Comparison of ENCODE assay signal across 8 cellular contexts in genomic region chr1:118151312-118151937, GRCh38. TPM values are rescaled to one million over a fixed set of nuclear protein-coding genes. Genes with fewer than 3 reads are reported as not detected.
DNase-seq lines count a peak whose midpoint lies in the region; ATAC-seq and TF ChIP-seq lines count a peak whose summit lies in the region.

No MANE protein-coding gene starts in this region.

- POLR2A ChIA-PET in IMR-90 (lab: Charles Lee; ENCODE audit: unreplicated experiment): no interaction called here

- H3K9me3 ChIP-seq in IMR-90 (ENCODE audit: control insufficient read depth, insufficient read depth, low read length) (no peaks in the 10 kb centered on the region), mucosa of descending colon (no peaks in the 10 kb centered on the region)

- H2AK5ac ChIP-seq in IMR-90 (ENCODE audit: low read depth, low read length): no peak overlapping the region

- no peak overlapping the region for H2AK9ac ChIP-seq in IMR-90 (replicated peaks; ENCODE audit: low read depth, low read length, poor library complexity)

- CTCF ChIA-PET in IMR-90 (lab: Yijun Ruan, JAX): interaction anchor here (0.8 to 1.1 kb wide), 2 partner anchors 96 to 348 kb away, joined by 3 to 4 read pairs; no protein-coding TSS in a partner anchor

- no peak for TF ChIP-seq POLR2A in IMR-90 (IDR thresholded peaks at IDR 0.05; ENCODE audit: low read depth, low read length)

- H2AFZ ChIP-seq in IMR-90 (replicated peaks; ENCODE audit: low read length, poor library complexity): no peak overlapping the region

- WGBS in IMR-90 (ENCODE audit: extremely low coverage in 2 of 2, insufficient read length in 1 of 2), 2 experiments: no CpG with 5 or more reads among the region's 6 CpGs

- no peak overlapping the region for H4K8ac ChIP-seq in IMR-90 (ENCODE audit: low read depth in 2 of 2, low read length in 2 of 2)

- no peaks in the 10 kb centered on the region for H4K20me1 ChIP-seq in IMR-90 (ENCODE audit: insufficient read depth, low read length)

- H3K9ac ChIP-seq in IMR-90 (ENCODE audit: low read depth, low read length): no peak overlapping the region

- dilution Hi-C loops in IMR-90 (cut with HindIII; ENCODE audit: low sequenced_read_pairs, unreplicated experiment): no loop called here

- H3K4me3 ChIP-seq in IMR-90 (ENCODE audit: insufficient read depth, low read depth, low read length) (no peak overlapping the region), epithelial cell of proximal tubule (ENCODE audit: low read depth, low read length) (no peak overlapping the region), mucosa of descending colon (no peak overlapping the region)

- peaks cover 3% of the 10 kb centered on the region for H3K4me1 ChIP-seq in IMR-90 (ENCODE audit: control insufficient read depth, insufficient read depth, low read length)
- H3K4me1 ChIP-seq in mucosa of descending colon (ENCODE audit: low read depth): no peaks in the 10 kb centered on the region

- no peak overlapping the region for H3K4ac ChIP-seq in IMR-90 (ENCODE audit: low read depth, low read length)

- TF ChIP-seq RAD21 in IMR-90 (IDR thresholded peaks at IDR 0.05; ENCODE audit: low read length): peak; percentile 72

- H3K18ac ChIP-seq in IMR-90 (ENCODE audit: low read depth, low read length): no peak overlapping the region

- no peak overlapping the region for H2BK15ac ChIP-seq in IMR-90 (ENCODE audit: low read depth, low read length)

- H2BK20ac ChIP-seq in IMR-90 (ENCODE audit: low read depth, low read length): no peak overlapping the region

- peak; percentile 78 for TF ChIP-seq CTCF in IMR-90 (conservative IDR thresholded peaks at IDR 0.05; ENCODE audit: low read depth, low read length)
- TF ChIP-seq CTCF in epithelial cell of proximal tubule (conservative IDR thresholded peaks at IDR 0.05; ENCODE audit: low read depth, low read length): peak; percentile 79
- no peak for TF ChIP-seq CTCF in mucosa of descending colon (IDR thresholded peaks at IDR 0.05)

- DNase-seq in EH (ENCODE audit: low read depth) (peak; percentile 65), IMR-90 (peak; percentile 67), SK-MEL-5 (ENCODE audit: low read depth, low spot score) (peak; percentile 65), epithelial cell of proximal tubule (ENCODE audit: low read depth) (no peak), mucosa of descending colon (peak in 2 of 3 donors; percentile 23 to 76), NCI-H524 treated with DMSO at 0.1 percent for 48 hours (lab: John Stamatoyannopoulos, UW) (no peak)

- BruUV-seq in IMR-90 (replicated peaks; lab: Mats Ljungman, UMichigan): no TSS peak

- no peak overlapping the region for H2BK5ac ChIP-seq in IMR-90 (ENCODE audit: low read depth, low read length, poor library complexity, severe bottlenecking)

- in situ Hi-C loops in IMR-90 (cut with MboI; ENCODE audit: low sequenced_read_pairs): loop anchor here (10.0 to 25.0 kb wide), 3 partner anchors 77 to 1211 kb away; partner anchors contain the start of genes HAO2 and TBX15
- in situ Hi-C loops in SK-MEL-5 (cut with HindIII; ENCODE audit: low pct_unique_long_range_greater_than_20kb, low sequenced_read_pairs): no loop called here

- no peaks in the 10 kb centered on the region for H3K36me3 ChIP-seq in IMR-90 (ENCODE audit: control insufficient read depth, insufficient read depth, low read length)
- no peaks in the 10 kb centered on the region for H3K36me3 ChIP-seq in mucosa of descending colon (ENCODE audit: low read depth)

- no peaks in the 10 kb centered on the region for H3K79me1 ChIP-seq in IMR-90 (ENCODE audit: low read depth in 1 of 2, low read length in 2 of 2)

- H2BK120ac ChIP-seq in IMR-90 (ENCODE audit: low read depth, low read length): no peak overlapping the region

- no peak overlapping the region for H3K14ac ChIP-seq in IMR-90 (replicated peaks; ENCODE audit: low read depth, low read length)

- H3K27ac ChIP-seq in IMR-90 (ENCODE audit: insufficient read depth, low read length): no peak overlapping the region

- ATAC-seq in IMR-90 (ENCODE audit: low read depth): no peak
- no peak for ATAC-seq in mucosa of descending colon
- no peak for ATAC-seq in HG03442 (IDR thresholded peaks at IDR 0.05; ENCODE audit: unreplicated experiment)
- ATAC-seq in HG03097 (IDR thresholded peaks at IDR 0.05; ENCODE audit: low FRiP score, unreplicated experiment): no peak

- H4K91ac ChIP-seq in IMR-90 (ENCODE audit: insufficient read depth, low read depth, low read length): no peak overlapping the region

- no peak overlapping the region for H3K4me2 ChIP-seq in IMR-90 (ENCODE audit: low read depth, low read length)

- H4K5ac ChIP-seq in IMR-90 (ENCODE audit: low read depth, low read length): no peak overlapping the region

- H3K9me1 ChIP-seq in IMR-90 (ENCODE audit: insufficient read depth, low read length): peaks cover 4% of the 10 kb centered on the region

- no peak overlapping the region for H3K23ac ChIP-seq in IMR-90 (ENCODE audit: low read depth, low read length)

- H3K56ac ChIP-seq in IMR-90 (ENCODE audit: extremely low read depth, insufficient read depth, low read length): no peak overlapping the region

- intact Hi-C loops in IMR-90 (cut with micrococcal nuclease): loop anchor here (1.0 to 5.0 kb wide), 4 partner anchors 74 to 1216 kb away; no protein-coding TSS in a partner anchor
- intact Hi-C loops in mucosa of descending colon (cut with DNase I, micrococcal nuclease): loop anchor here in 1 of 2 donors (10.0 kb wide), 1 partner anchor 1213 kb away; the partner anchor contains the start of gene HAO2

- no peaks in the 10 kb centered on the region for H3K27me3 ChIP-seq in IMR-90 (ENCODE audit: control insufficient read depth, insufficient read depth, low read length)

TF ChIP-seq in IMR-90, 13 proteins besides CTCF, POLR2A, EP300 and RAD21:
- TF ChIP-seq ELK1 (IDR thresholded peaks at IDR 0.05; ENCODE audit: borderline replicate concordance, low read depth, low read length) (no peak), NFE2L2 (IDR thresholded peaks at IDR 0.05; ENCODE audit: low read depth, low read length) (no peak), SMC3 (IDR thresholded peaks at IDR 0.05; ENCODE audit: low read depth, low read length) (peak; percentile 66)

RNA-seq across cellular contexts. Expression of gene SPAG17, which starts 33.6 kb away (rescaled TPM):
- total RNA-seq in IMR-90 (2012; rRNA removed): under 0.01 TPM in 1 of 2 replicates, not detected in the other
- 0.10 TPM in 1 of 2 replicates, not detected in the other for polyA plus RNA-seq in IMR-90 (2012; rRNA removed)
- polyA plus RNA-seq in IMR-90 (2012; cell fraction: cytosol; rRNA removed): not detected in 2 replicates
- 0.01 TPM in 1 of 2 replicates, not detected in the other for polyA plus RNA-seq in IMR-90 (2012; cell fraction: nucleus; rRNA removed; ENCODE audit: low replicate concordance)
- total RNA-seq in SK-MEL-5 (2014; rRNA removed; shearing (Covaris generic)): not detected in 2 replicates
- 1.6 TPM in 1 of 2 replicates, not detected in the other for polyA plus RNA-seq in SK-MEL-5 (2015; cell fraction: cytosol; rRNA removed)
- 1.4 and 1.5 TPM in 2 replicates for polyA plus RNA-seq in SK-MEL-5 (2015; cell fraction: nucleus; rRNA removed)
- 0.14 and 1.2 TPM in 2 replicates for total RNA-seq in epithelial cell of proximal tubule
- not detected for total RNA-seq in mucosa of descending colon

Comparison
In these comparisons a context has a peak if more than half of its experiments do, and no peak if none do; other contexts are left out.
1. DNase-seq: peak in EH (single experiment), IMR-90 (single experiment), SK-MEL-5 (single experiment) and mucosa of descending colon (2 of 3); none in epithelial cell of proximal tubule (single experiment) and NCI-H524 treated with DMSO at 0.1 percent for 48 hours (single experiment).